ENCODE assay signal across 20 cellular contexts in the genomic region with DNA sequence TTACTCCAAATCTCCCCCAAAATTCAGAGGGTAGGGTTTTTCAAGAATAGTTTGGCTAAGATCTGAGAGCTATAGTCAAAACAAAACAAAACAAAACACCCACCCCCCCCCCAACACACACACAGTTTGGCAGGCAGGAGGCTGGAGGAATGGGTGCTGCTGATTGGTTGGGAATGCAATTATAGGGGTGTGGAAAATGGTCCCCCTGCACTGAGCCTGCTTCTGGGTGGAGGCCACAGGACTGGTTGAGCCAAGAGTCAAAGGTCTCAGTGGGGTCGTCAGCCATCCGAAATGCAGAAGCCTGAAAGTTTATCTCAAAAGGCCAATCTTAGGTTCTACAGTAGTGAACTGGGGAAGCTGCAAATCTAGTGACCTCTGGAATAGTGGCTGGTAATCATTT. TPM values are rescaled to one million over a fixed set of nuclear protein-coding genes. Genes with fewer than 3 reads are reported as not detected.
A peak's percentile ranks its signal among the peaks of the same experiment; 100 is the strongest.
DNase-seq lines count a peak whose midpoint lies in the region; FAIRE-seq and TF ChIP-seq lines count a peak whose summit lies in the region.
"Had no signal": no experiment of that assay in that cellular context is flagged by ENCODE, and none has a peak within 500 bp of the region (broad histone marks: within the 10 kb centered on the region; RNA-seq: fewer than 3 reads in every experiment).

No MANE protein-coding gene starts in this region.

- 91% methylated on average over 2 of the region's 2 CpGs for WGBS in esophagus muscularis mucosa

- TF ChIP-seq POLR2A in esophagus muscularis mucosa (IDR thresholded peaks at IDR 0.05; ENCODE audit: low read depth): no peak

- peaks cover 43% of the 10 kb centered on the region for H3K36me3 Mint-ChIP-seq in T-helper 2 cell treated with Interferon-gamma antibody and Interleukin-4, amounts not matched to agents 5 μg/mL and 100 μg/mL, for 36 hours (ENCODE audit: low read depth)
- peaks cover 3% of the 10 kb centered on the region for H3K36me3 Mint-ChIP-seq in osteocyte (ENCODE audit: unreplicated experiment)
- H3K36me3 Mint-ChIP-seq: stimulated activated effector memory CD8-positive, alpha-beta T cell treated with anti-CD3 and anti-CD28 coated beads, Interleukin-12 subunit alpha, Interleukin-12 subunit beta, amount 100 ng/mL, for 72 hours had no signal

- H3K27ac ChIP-seq in RWPE1 (peak overlapping the region; percentile 81), esophagus muscularis mucosa (replicated peaks in 1 of 4) (no peak overlapping the region)
- H3K27ac ChIP-seq: BLaER1, esophagus squamous epithelium, lower lobe of right lung had no signal

- no peak overlapping the region for H3K4me3 ChIP-seq in esophagus muscularis mucosa
- H3K4me3 ChIP-seq: esophagus squamous epithelium, lower lobe of right lung had no signal

- H3K9me3 ChIP-seq in esophagus muscularis mucosa: peaks cover 0 to 4% (median 0%) of the 10 kb centered on the region in 4 donors

- CTCF ChIA-PET in RWPE1 (lab: Yijun Ruan, JAX): interaction anchor here (1.5 kb wide), 1 partner anchor 65 kb away, joined by 3 read pairs; no protein-coding TSS in a partner anchor

- peaks cover 19% of the 10 kb centered on the region for H3K4me1 Mint-ChIP-seq in T-helper 2 cell treated with Interferon-gamma antibody and Interleukin-4, amounts not matched to agents 5 μg/mL and 100 μg/mL, for 36 hours (ENCODE audit: low read depth)
- H3K4me1 Mint-ChIP-seq in osteocyte (ENCODE audit: unreplicated experiment): peaks cover 33% of the 10 kb centered on the region

- intact Hi-C loops in esophagus muscularis mucosa (cut with DNase I): loop anchor here (10.0 kb wide), 1 partner anchor 137 kb away; no protein-coding TSS in a partner anchor

- H3K27me3 ChIP-seq in esophagus muscularis mucosa: no peaks in the 10 kb centered on the region
- H3K27me3 ChIP-seq: BLaER1, esophagus squamous epithelium, MG63 had no signal

- H3K4me1 ChIP-seq in esophagus muscularis mucosa: peaks cover 12 to 46% (median 26%) of the 10 kb centered on the region in 4 donors

- no peak overlapping the region for H3K27ac Mint-ChIP-seq in T-helper 2 cell treated with Interferon-gamma antibody and Interleukin-4, amounts not matched to agents 5 μg/mL and 100 μg/mL, for 36 hours
- H3K27ac Mint-ChIP-seq in osteocyte (ENCODE audit: unreplicated experiment): peak overlapping the region; percentile 25
- H3K27ac Mint-ChIP-seq: activated CD8-positive, alpha-beta T cell treated with anti-CD3 and anti-CD28 coated beads, Interleukin-2, amount 10 ng/mL, durations not matched to agents 7 days and 5 days; activated naive CD4-positive, alpha-beta T cell treated with anti-CD3 and anti-CD28 coated beads, Interleukin-2, amount 50 U/mL, for 72 hours; stimulated activated effector memory CD8-positive, alpha-beta T cell treated with anti-CD3 and anti-CD28 coated beads, Interleukin-12 subunit alpha, Interleukin-12 subunit beta, amount 100 ng/mL, for 72 hours had no signal

- peak overlapping the region; percentile 16 for H3K4me3 Mint-ChIP-seq in T-helper 2 cell treated with Interferon-gamma antibody and Interleukin-4, amounts not matched to agents 5 μg/mL and 100 μg/mL, for 36 hours
- H3K4me3 Mint-ChIP-seq in osteocyte (ENCODE audit: unreplicated experiment): no peak overlapping the region
- H3K4me3 Mint-ChIP-seq: activated CD8-positive, alpha-beta T cell treated with anti-CD3 and anti-CD28 coated beads, Interleukin-2, amount 10 ng/mL, durations not matched to agents 7 days and 5 days; activated T-cell treated with anti-CD3 and anti-CD28 coated beads, Interleukin-2, amount 50 U/mL, for 4 hours; stimulated activated effector memory CD8-positive, alpha-beta T cell treated with anti-CD3 and anti-CD28 coated beads, Interleukin-12 subunit alpha, Interleukin-12 subunit beta, amount 100 ng/mL, for 72 hours had no signal

- DNase-seq in T-helper 2 cell treated with Interferon-gamma antibody and Interleukin-4, amounts not matched to agents 5 μg/mL and 100 μg/mL, for 36 hours (ENCODE audit: low spot score): no peak
- DNase-seq in T-helper 2 cell (no peak), RWPE1 (ENCODE audit: low spot score) (no peak), esophagus muscularis mucosa (ENCODE audit: extremely low spot score) (peak; percentile 42), osteocyte (ENCODE audit: extremely low spot score, unreplicated experiment) (no peak), H4 (ENCODE audit: low spot score) (no peak), NCI-H510A treated with DMSO at 0.1 percent for 48 hours (lab: John Stamatoyannopoulos, UW) (no peak), HTR-8/SVneo (ENCODE audit: insufficient read length, low spot score) (no peak)
- DNase-seq: activated CD4-positive, CD25-positive, alpha-beta regulatory T cell; activated CD8-positive, alpha-beta T cell treated with anti-CD3 and anti-CD28 coated beads, Interleukin-2, amount 10 ng/mL, durations not matched to agents 7 days and 5 days; activated T-cell treated with anti-CD3 and anti-CD28 coated beads, Interleukin-2, amount 50 U/mL, for 4 hours; esophagus squamous epithelium; GF-D8; immature natural killer cell; lower lobe of right lung; MG63 had no signal

- POLR2A ChIA-PET in RWPE1 (lab: Yijun Ruan, JAX; ENCODE audit: low non-redundant PET): no interaction called here

- no peak for FAIRE-seq in HTR-8/SVneo (lab: Jason Lieb, UNC)
- FAIRE-seq: GM12892 had no signal

- TF ChIP-seq EP300 in esophagus muscularis mucosa (IDR thresholded peaks at IDR 0.05): no peak

- TF ChIP-seq CTCF in RWPE1 (conservative IDR thresholded peaks at IDR 0.05; ENCODE audit: low read depth) (no peak), esophagus muscularis mucosa (IDR thresholded peaks at IDR 0.05) (no peak), osteocyte (IDR thresholded peaks at IDR 0.05) (no peak)

- H3K9me3 Mint-ChIP-seq in T-helper 2 cell treated with Interferon-gamma antibody and Interleukin-4, amounts not matched to agents 5 μg/mL and 100 μg/mL, for 36 hours: peaks cover 27% of the 10 kb centered on the region
- no peaks in the 10 kb centered on the region for H3K9me3 Mint-ChIP-seq in osteocyte (ENCODE audit: unreplicated experiment)

- H3K36me3 ChIP-seq in esophagus muscularis mucosa: peaks cover 0 to under 1% (median 0%) of the 10 kb centered on the region in 4 donors
- H3K36me3 ChIP-seq: lower lobe of right lung had no signal

- no peaks in the 10 kb centered on the region for H3K27me3 Mint-ChIP-seq in T-helper 2 cell treated with Interferon-gamma antibody and Interleukin-4, amounts not matched to agents 5 μg/mL and 100 μg/mL, for 36 hours (ENCODE audit: low read depth)
- no peaks in the 10 kb centered on the region for H3K27me3 Mint-ChIP-seq in osteocyte (ENCODE audit: unreplicated experiment)

RNA-seq across cellular contexts. Expression of a gene that starts 2.5 kb away (rescaled TPM):
- total RNA-seq in esophagus muscularis mucosa (10 to 100 TPM; 20.5 to 30.3 (median 25.3) TPM), osteocyte (63.8 and 69.4 TPM in 2 replicates)
- 23.7 and 30.5 TPM in 2 replicates for total RNA-seq in H4 (2014; rRNA removed; shearing (Covaris generic))
